Comparison of ENCODE assay signal across 1 cellular context in the genomic region with DNA sequence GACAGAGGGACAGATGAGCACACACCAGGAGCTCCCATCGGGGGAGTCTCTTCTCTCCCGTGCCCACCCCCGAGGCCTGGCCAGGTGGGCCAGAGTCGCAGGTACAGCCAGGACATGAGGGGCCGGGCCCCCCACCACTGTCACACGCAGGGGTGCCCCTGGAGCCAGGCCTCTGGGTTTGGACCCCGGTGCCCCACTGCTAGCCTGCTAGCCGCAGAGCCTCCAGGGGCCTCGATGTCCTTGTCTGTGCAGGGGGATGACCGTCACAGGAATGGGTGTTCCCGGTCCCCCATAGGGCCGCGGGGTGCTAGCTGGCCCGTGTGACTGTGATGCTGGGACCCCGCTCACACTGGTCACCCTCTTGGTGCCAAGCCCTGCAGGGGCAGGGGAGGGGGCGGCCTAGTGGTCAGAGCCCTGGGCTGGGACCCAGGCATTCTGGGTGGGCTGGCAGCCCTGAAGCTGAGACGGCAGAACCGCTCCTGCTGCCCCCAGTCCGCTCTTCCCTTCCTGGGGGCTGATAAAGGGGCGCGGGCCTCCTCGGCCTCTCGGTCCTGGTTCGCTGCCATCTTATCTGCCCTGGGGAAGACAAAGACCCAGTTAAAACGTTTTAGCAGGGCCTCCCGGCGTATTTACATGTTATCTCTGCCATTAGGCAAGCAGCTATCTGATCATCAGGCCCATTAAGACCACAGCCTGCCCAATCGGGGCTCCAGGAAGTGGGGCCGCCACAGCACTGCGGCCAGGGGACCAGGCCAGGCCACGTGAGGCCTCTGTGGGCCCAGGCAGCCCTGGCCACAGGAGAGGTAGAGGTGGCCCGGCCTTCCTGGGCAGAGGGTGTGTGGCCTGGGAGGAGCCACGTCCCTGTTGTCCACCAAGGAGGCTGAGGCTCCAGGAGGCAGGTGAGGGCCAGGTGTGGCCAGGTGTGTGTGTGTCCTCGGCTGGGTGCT.
TF ChIP-seq lines count a peak whose summit lies in the region.

No MANE protein-coding gene starts in this region.

TF ChIP-seq in SK-N-SH, 30 proteins besides CTCF, POLR2A, EP300 and RAD21 (continued from another document):
- TF ChIP-seq, protein P1, sequence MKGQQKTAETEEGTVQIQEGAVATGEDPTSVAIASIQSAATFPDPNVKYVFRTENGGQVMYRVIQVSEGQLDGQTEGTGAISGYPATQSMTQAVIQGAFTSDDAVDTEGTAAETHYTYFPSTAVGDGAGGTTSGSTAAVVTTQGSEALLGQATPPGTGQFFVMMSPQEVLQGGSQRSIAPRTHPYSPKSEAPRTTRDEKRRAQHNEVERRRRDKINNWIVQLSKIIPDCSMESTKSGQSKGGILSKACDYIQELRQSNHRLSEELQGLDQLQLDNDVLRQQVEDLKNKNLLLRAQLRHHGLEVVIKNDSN (IDR thresholded peaks at IDR 0.05; ENCODE audit: borderline replicate concordance, low read depth): no peak; the same call in 1 of the 2 replicates
- TF ChIP-seq TAF1 (IDR thresholded peaks at IDR 0.05; ENCODE audit: borderline replicate concordance, low read depth, low read length) (no peak), RCOR1 (IDR thresholded peaks at IDR 0.05; ENCODE audit: low read length) (peak; percentile 59; the same call in 1 of the 2 replicates)
- TF ChIP-seq, protein P2, sequence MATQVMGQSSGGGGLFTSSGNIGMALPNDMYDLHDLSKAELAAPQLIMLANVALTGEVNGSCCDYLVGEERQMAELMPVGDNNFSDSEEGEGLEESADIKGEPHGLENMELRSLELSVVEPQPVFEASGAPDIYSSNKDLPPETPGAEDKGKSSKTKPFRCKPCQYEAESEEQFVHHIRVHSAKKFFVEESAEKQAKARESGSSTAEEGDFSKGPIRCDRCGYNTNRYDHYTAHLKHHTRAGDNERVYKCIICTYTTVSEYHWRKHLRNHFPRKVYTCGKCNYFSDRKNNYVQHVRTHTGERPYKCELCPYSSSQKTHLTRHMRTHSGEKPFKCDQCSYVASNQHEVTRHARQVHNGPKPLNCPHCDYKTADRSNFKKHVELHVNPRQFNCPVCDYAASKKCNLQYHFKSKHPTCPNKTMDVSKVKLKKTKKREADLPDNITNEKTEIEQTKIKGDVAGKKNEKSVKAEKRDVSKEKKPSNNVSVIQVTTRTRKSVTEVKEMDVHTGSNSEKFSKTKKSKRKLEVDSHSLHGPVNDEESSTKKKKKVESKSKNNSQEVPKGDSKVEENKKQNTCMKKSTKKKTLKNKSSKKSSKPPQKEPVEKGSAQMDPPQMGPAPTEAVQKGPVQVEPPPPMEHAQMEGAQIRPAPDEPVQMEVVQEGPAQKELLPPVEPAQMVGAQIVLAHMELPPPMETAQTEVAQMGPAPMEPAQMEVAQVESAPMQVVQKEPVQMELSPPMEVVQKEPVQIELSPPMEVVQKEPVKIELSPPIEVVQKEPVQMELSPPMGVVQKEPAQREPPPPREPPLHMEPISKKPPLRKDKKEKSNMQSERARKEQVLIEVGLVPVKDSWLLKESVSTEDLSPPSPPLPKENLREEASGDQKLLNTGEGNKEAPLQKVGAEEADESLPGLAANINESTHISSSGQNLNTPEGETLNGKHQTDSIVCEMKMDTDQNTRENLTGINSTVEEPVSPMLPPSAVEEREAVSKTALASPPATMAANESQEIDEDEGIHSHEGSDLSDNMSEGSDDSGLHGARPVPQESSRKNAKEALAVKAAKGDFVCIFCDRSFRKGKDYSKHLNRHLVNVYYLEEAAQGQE (IDR thresholded peaks at IDR 0.05; ENCODE audit: low read depth, low read length): no peak
